In genomic region chr15:101008158-101009139, GRCh38 we compare ENCODE assay signal across 8 cellular contexts.
DNase-seq lines count a peak whose midpoint lies in the region; ATAC-seq and TF ChIP-seq lines count a peak whose summit lies in the region.

No MANE protein-coding gene starts in this region.

- CTCF ChIA-PET in activated CD4-positive, alpha-beta T cell treated with anti-CD3 and anti-CD28 coated beads, Interleukin-2, amount 10 ng/mL, durations not matched to agents 7 days and 5 days (lab: Charles Lee) = interaction anchor here (0.6 to 3.6 kb wide), 43 partner anchors 8 to 1083 kb away, joined by 3 to 39 read pairs (median 4); partner anchors contain the start of genes CHSY1, LRRK1 and SNRPA1

- H3K4me1 Mint-ChIP-seq in activated CD4-positive, alpha-beta T cell treated with anti-CD3 and anti-CD28 coated beads, Interleukin-2, amount 10 ng/mL, durations not matched to agents 7 days and 5 days = peaks cover 19% of the 10 kb centered on the region

- H3K27ac Mint-ChIP-seq in activated CD4-positive, alpha-beta T cell treated with anti-CD3 and anti-CD28 coated beads, Interleukin-2, amount 10 ng/mL, durations not matched to agents 7 days and 5 days = peak overlapping the region; percentile 61

- no peaks in the 10 kb centered on the region for H3K36me3 Mint-ChIP-seq in activated CD4-positive, alpha-beta T cell treated with anti-CD3 and anti-CD28 coated beads, Interleukin-2, amount 10 ng/mL, durations not matched to agents 7 days and 5 days (ENCODE audit: low read depth)

- H3K4me3 ChIP-seq in AG09309 (ENCODE audit: control insufficient read depth, low read depth, low read length) = no peak overlapping the region
- no peak overlapping the region for H3K4me3 ChIP-seq in lower leg skin (ENCODE audit: low read depth, poor library complexity, severe bottlenecking)

- intact Hi-C loops in lower leg skin (cut with DNase I; ENCODE audit: low total_unique reads) = no loop called here

- 24 to 29% methylated on average over 30 to 45 of the region's 48 CpGs for WGBS in lower leg skin, 2 donors

- no peak for DNase-seq in AG09309 (ENCODE audit: low read depth)
- DNase-seq in NCI-H345 (lab: John Stamatoyannopoulos, UW) = peak; percentile 89
- peak; percentile 86 for DNase-seq in activated CD4-positive, alpha-beta T cell treated with anti-CD3 and anti-CD28 coated beads, Interleukin-2, amount 10 ng/mL, durations not matched to agents 7 days and 5 days
- DNase-seq in dermis microvascular lymphatic vessel endothelial cell (ENCODE audit: low read depth in 2 of 2) = peak; percentile 47 to 80
- peak; percentile 72 to 97 for DNase-seq in lower leg skin (ENCODE audit: low spot score in 2 of 2)
- peak; percentile 87 for DNase-seq in stimulated activated CD4-positive, alpha-beta T cell treated with anti-CD3 and anti-CD28 coated beads, Interleukin-4, amount 100 ng/mL, for 24 hours

- H3K9me3 Mint-ChIP-seq in activated CD4-positive, alpha-beta T cell treated with anti-CD3 and anti-CD28 coated beads, Interleukin-2, amount 10 ng/mL, durations not matched to agents 7 days and 5 days = no peaks in the 10 kb centered on the region

- H3K4me3 Mint-ChIP-seq in activated CD4-positive, alpha-beta T cell treated with anti-CD3 and anti-CD28 coated beads, Interleukin-2, amount 10 ng/mL, durations not matched to agents 7 days and 5 days = peak overlapping the region; percentile 83

- peak; percentile 82 for TF ChIP-seq CTCF in AG09309 (IDR thresholded peaks at IDR 0.05; ENCODE audit: control insufficient read depth, insufficient read depth, low read depth, low read length, missing control alignments)
- TF ChIP-seq CTCF in lower leg skin (IDR thresholded peaks at IDR 0.05) = peak in 1 of 3 donors; percentile 87

- POLR2A ChIA-PET in activated CD4-positive, alpha-beta T cell treated with anti-CD3 and anti-CD28 coated beads, Interleukin-2, amount 10 ng/mL, durations not matched to agents 7 days and 5 days (lab: Charles Lee) = no interaction called here

- ATAC-seq in GM18909 (IDR thresholded peaks at IDR 0.05; ENCODE audit: poor library complexity, unreplicated experiment) = peak; percentile 85
- ATAC-seq in HG03280 (IDR thresholded peaks at IDR 0.05; ENCODE audit: unreplicated experiment) = peak; percentile 84

- no peak for TF ChIP-seq POLR2A in lower leg skin (IDR thresholded peaks at IDR 0.05)

- peaks cover 11% of the 10 kb centered on the region for H3K27me3 Mint-ChIP-seq in activated CD4-positive, alpha-beta T cell treated with anti-CD3 and anti-CD28 coated beads, Interleukin-2, amount 10 ng/mL, durations not matched to agents 7 days and 5 days
